15 cellular contexts compared by ENCODE assay signal in the genomic region with DNA sequence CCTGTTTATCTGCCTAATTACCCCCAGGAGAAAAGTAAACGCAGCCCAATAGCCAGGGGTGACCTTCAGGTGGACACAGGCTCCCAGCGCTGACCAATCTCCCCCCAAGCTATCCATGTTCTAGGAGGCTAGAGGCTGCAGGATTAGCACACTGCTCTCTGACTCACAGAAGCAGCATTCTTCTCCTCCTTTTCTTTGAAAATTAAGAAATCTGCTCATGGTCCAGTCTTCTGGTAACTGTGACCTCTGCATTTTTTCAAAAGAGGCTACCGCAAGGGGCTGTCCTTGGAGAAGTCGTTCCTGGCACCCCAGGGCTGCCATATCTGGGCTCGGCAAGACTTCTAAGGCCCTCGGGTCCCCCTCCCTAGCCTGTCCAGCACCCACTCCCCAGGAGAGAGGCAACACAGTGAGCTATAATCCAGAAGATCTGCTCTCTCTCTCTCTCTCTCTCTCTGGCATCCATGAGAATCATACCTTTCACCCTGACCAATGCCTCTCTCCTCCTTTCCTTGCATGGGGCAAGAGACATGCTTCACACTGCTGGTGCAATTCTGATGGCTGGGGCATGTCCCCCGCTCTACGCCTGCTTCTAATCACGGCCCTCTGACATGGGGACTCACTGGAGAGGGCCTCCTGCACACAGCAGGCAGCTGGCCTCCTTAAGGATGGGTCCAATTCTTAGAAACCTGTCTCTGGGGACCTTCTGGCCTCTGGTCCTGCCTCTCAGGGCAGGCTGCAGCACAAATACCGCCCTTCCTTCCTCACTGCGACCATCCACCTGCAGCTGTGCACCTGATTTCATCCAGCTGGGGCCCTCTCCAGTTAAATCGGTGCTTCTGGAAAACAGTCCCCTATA. TPM values are rescaled to one million over a fixed set of nuclear protein-coding genes. Genes with fewer than 3 reads are reported as not detected.
DNase-seq lines count a peak whose midpoint lies in the region; ATAC-seq and TF ChIP-seq lines count a peak whose summit lies in the region.
"Had no signal": no experiment of that assay in that cellular context is flagged by ENCODE, and none has a peak within 500 bp of the region (broad histone marks: within the 10 kb centered on the region; RNA-seq: fewer than 3 reads in every experiment).

No MANE protein-coding gene starts in this region.

- H3K27ac ChIP-seq in right atrium auricular region (peak overlapping the region in 1 of 2 donors; percentile 22), upper lobe of right lung (peak overlapping the region; percentile 47)
- H3K27ac ChIP-seq: C4-2B had no signal

- H3K27ac Mint-ChIP-seq in activated naive CD8-positive, alpha-beta T cell treated with anti-CD3 and anti-CD28 coated beads, Interleukin-2, amount 10 ng/mL, durations not matched to agents 7 days and 5 days, result peak overlapping the region; percentile 37
- H3K27ac Mint-ChIP-seq: brain had no signal

- H3K27me3 ChIP-seq in right atrium auricular region (no peaks in the 10 kb centered on the region), upper lobe of right lung (no peaks in the 10 kb centered on the region)
- H3K27me3 ChIP-seq: esophagus squamous epithelium had no signal

- H3K4me1 Mint-ChIP-seq in activated naive CD8-positive, alpha-beta T cell treated with anti-CD3 and anti-CD28 coated beads, Interleukin-2, amount 10 ng/mL, durations not matched to agents 7 days and 5 days, result peaks cover 24% of the 10 kb centered on the region

- H3K4me3 ChIP-seq in right atrium auricular region, result no peak overlapping the region
- H3K4me3 ChIP-seq in upper lobe of right lung, result no peak overlapping the region
- H3K4me3 ChIP-seq: esophagus squamous epithelium, lung had no signal

- no peaks in the 10 kb centered on the region for H3K27me3 Mint-ChIP-seq in activated naive CD8-positive, alpha-beta T cell treated with anti-CD3 and anti-CD28 coated beads, Interleukin-2, amount 10 ng/mL, durations not matched to agents 7 days and 5 days
- H3K27me3 Mint-ChIP-seq: brain had no signal

- POLR2A ChIA-PET in activated naive CD8-positive, alpha-beta T cell treated with anti-CD3 and anti-CD28 coated beads, Interleukin-2, amount 10 ng/mL, durations not matched to agents 7 days and 5 days (lab: Charles Lee), result no interaction called here

- H3K36me3 ChIP-seq in right atrium auricular region, result peaks cover 2% of the 10 kb centered on the region
- peaks cover 21% of the 10 kb centered on the region for H3K36me3 ChIP-seq in upper lobe of right lung

- H3K9me3 Mint-ChIP-seq in activated naive CD8-positive, alpha-beta T cell treated with anti-CD3 and anti-CD28 coated beads, Interleukin-2, amount 10 ng/mL, durations not matched to agents 7 days and 5 days, result no peaks in the 10 kb centered on the region

- no peak for TF ChIP-seq CTCF in right atrium auricular region (IDR thresholded peaks at IDR 0.05)
- TF ChIP-seq CTCF in upper lobe of right lung (IDR thresholded peaks at IDR 0.05), result no peak

- ATAC-seq in Right ventricle myocardium inferior (peak; percentile 20), upper lobe of right lung (peak; percentile 62), HG03135 (IDR thresholded peaks at IDR 0.05; ENCODE audit: unreplicated experiment) (no peak)
- ATAC-seq in activated naive CD8-positive, alpha-beta T cell treated with anti-CD3 and anti-CD28 coated beads, Interleukin-2, amount 10 ng/mL, durations not matched to agents 7 days and 5 days (ENCODE audit: low read depth), result no peak

- intact Hi-C loops in Right ventricle myocardium inferior (cut with DNase I), result no loop called here
- intact Hi-C loops in upper lobe of right lung (cut with DNase I), result no loop called here

- DNase-seq in Right ventricle myocardium inferior (ENCODE audit: missing footprints) (no peak), right atrium auricular region (ENCODE audit: low spot score) (no peak), iris pigment epithelial cell (ENCODE audit: low read depth) (peak; percentile 86), upper lobe of right lung (no peak), mucosa of gallbladder (ENCODE audit: low spot score) (no peak), NOMO-1 treated with DMSO at 0.1 percent for 48 hours (lab: John Stamatoyannopoulos, UW; ENCODE audit: unreplicated experiment) (no peak)
- no peak for DNase-seq in activated naive CD8-positive, alpha-beta T cell treated with anti-CD3 and anti-CD28 coated beads, Interleukin-2, amount 10 ng/mL, durations not matched to agents 7 days and 5 days
- DNase-seq: esophagus squamous epithelium, NCI-H1436, RPMI8226 had no signal

- H3K9me3 ChIP-seq in right atrium auricular region (no peaks in the 10 kb centered on the region), upper lobe of right lung (no peaks in the 10 kb centered on the region)
- H3K9me3 ChIP-seq: esophagus squamous epithelium had no signal

- H3K4me1 ChIP-seq in right atrium auricular region (peaks cover 0 to 88% of the 10 kb centered on the region in 2 donors), upper lobe of right lung (peaks cover 42% of the 10 kb centered on the region)

- peaks cover 5% of the 10 kb centered on the region for H3K36me3 Mint-ChIP-seq in activated naive CD8-positive, alpha-beta T cell treated with anti-CD3 and anti-CD28 coated beads, Interleukin-2, amount 10 ng/mL, durations not matched to agents 7 days and 5 days
- H3K36me3 Mint-ChIP-seq: brain had no signal

- no peak overlapping the region for H3K4me3 Mint-ChIP-seq in activated naive CD8-positive, alpha-beta T cell treated with anti-CD3 and anti-CD28 coated beads, Interleukin-2, amount 10 ng/mL, durations not matched to agents 7 days and 5 days
- H3K4me3 Mint-ChIP-seq: brain had no signal

RNA-seq across cellular contexts. Expression of a gene that starts 27.3 kb away (rescaled TPM):
- total RNA-seq in Right ventricle myocardium inferior (420 TPM), right atrium auricular region (100 to 1,000 TPM; 224 to 266 TPM), upper lobe of right lung (287 TPM), mucosa of gallbladder (247 TPM)
- total RNA-seq in activated naive CD8-positive, alpha-beta T cell treated with anti-CD3 and anti-CD28 coated beads, Interleukin-2, amount 10 ng/mL, durations not matched to agents 7 days and 5 days, result 100 to 1,000 TPM; 263 to 277 TPM

RNA-seq across cellular contexts. Expression of a gene that starts 45.5 kb away (rescaled TPM):
- 45.2 TPM for total RNA-seq in Right ventricle myocardium inferior
- total RNA-seq in right atrium auricular region, result 10 to 100 TPM; 25.5 to 36.3 TPM
- not detected for total RNA-seq in activated naive CD8-positive, alpha-beta T cell treated with anti-CD3 and anti-CD28 coated beads, Interleukin-2, amount 10 ng/mL, durations not matched to agents 7 days and 5 days
- total RNA-seq in upper lobe of right lung, result 24.1 TPM
- 8.5 TPM for total RNA-seq in mucosa of gallbladder
- total RNA-seq: HT1080 had no signal

Comparison
In these comparisons a context has a peak if more than half of its experiments do, and no peak if none do; other contexts are left out.
1. ATAC-seq: peak in Right ventricle myocardium inferior (single experiment) and upper lobe of right lung (single experiment); none in activated naive CD8-positive, alpha-beta T cell treated with anti-CD3 and anti-CD28 coated beads, Interleukin-2, amount 10 ng/mL, durations not matched to agents 7 days and 5 days (single experiment) and HG03135 (single experiment).